ENCODE assay signal across 11 cellular contexts in genomic region chr22:24147666-24148065, GRCh38. TPM values are rescaled to one million over a fixed set of nuclear protein-coding genes. Genes with fewer than 3 reads are reported as not detected.
DNase-seq lines count a peak whose midpoint lies in the region; ATAC-seq and TF ChIP-seq lines count a peak whose summit lies in the region.
"Had no signal": no experiment of that assay in that cellular context is flagged by ENCODE, and none has a peak within 500 bp of the region (broad histone marks: within the 10 kb centered on the region; RNA-seq: fewer than 3 reads in every experiment).

No MANE protein-coding gene starts in this region.

- peak overlapping the region; percentile 86 for H3K27ac Mint-ChIP-seq in activated CD8-positive, alpha-beta T cell treated with anti-CD3 and anti-CD28 coated beads, Interleukin-2, amount 10 ng/mL, durations not matched to agents 7 days and 5 days
- H3K27ac Mint-ChIP-seq in activated CD8-positive, alpha-beta T cell treated with anti-CD3 and anti-CD28 coated beads for 36 hours: no peak overlapping the region
- peak overlapping the region; percentile 63 for H3K27ac Mint-ChIP-seq in activated naive CD8-positive, alpha-beta T cell treated with anti-CD3 and anti-CD28 coated beads, Interleukin-2, amount 10 ng/mL, durations not matched to agents 7 days and 5 days
- peak overlapping the region; percentile 56 for H3K27ac Mint-ChIP-seq in memory B cell

- no peaks in the 10 kb centered on the region for H3K9me3 ChIP-seq in thymus (ENCODE audit: control insufficient read depth)

- no peaks in the 10 kb centered on the region for H3K9me3 Mint-ChIP-seq in activated CD8-positive, alpha-beta T cell treated with anti-CD3 and anti-CD28 coated beads, Interleukin-2, amount 10 ng/mL, durations not matched to agents 7 days and 5 days (ENCODE audit: insufficient read depth)
- no peaks in the 10 kb centered on the region for H3K9me3 Mint-ChIP-seq in activated CD8-positive, alpha-beta T cell treated with anti-CD3 and anti-CD28 coated beads for 36 hours
- no peaks in the 10 kb centered on the region for H3K9me3 Mint-ChIP-seq in activated naive CD8-positive, alpha-beta T cell treated with anti-CD3 and anti-CD28 coated beads, Interleukin-2, amount 10 ng/mL, durations not matched to agents 7 days and 5 days
- no peaks in the 10 kb centered on the region for H3K9me3 Mint-ChIP-seq in memory B cell

- intact Hi-C loops in activated CD8-positive, alpha-beta T cell treated with anti-CD3 and anti-CD28 coated beads for 36 hours (cut with micrococcal nuclease): no loop called here

- 15% methylated on average over 3 of the region's 3 CpGs for WGBS in thymus

- no peaks in the 10 kb centered on the region for H3K27me3 Mint-ChIP-seq in activated CD8-positive, alpha-beta T cell treated with anti-CD3 and anti-CD28 coated beads, Interleukin-2, amount 10 ng/mL, durations not matched to agents 7 days and 5 days (ENCODE audit: low read depth)
- H3K27me3 Mint-ChIP-seq in activated CD8-positive, alpha-beta T cell treated with anti-CD3 and anti-CD28 coated beads for 36 hours: no peaks in the 10 kb centered on the region
- no peaks in the 10 kb centered on the region for H3K27me3 Mint-ChIP-seq in activated naive CD8-positive, alpha-beta T cell treated with anti-CD3 and anti-CD28 coated beads, Interleukin-2, amount 10 ng/mL, durations not matched to agents 7 days and 5 days
- H3K27me3 Mint-ChIP-seq in memory B cell: no peaks in the 10 kb centered on the region

- H3K4me3 Mint-ChIP-seq in activated CD8-positive, alpha-beta T cell treated with anti-CD3 and anti-CD28 coated beads, Interleukin-2, amount 10 ng/mL, durations not matched to agents 7 days and 5 days: no peak overlapping the region
- H3K4me3 Mint-ChIP-seq in activated CD8-positive, alpha-beta T cell treated with anti-CD3 and anti-CD28 coated beads for 36 hours: no peak overlapping the region
- H3K4me3 Mint-ChIP-seq in activated naive CD8-positive, alpha-beta T cell treated with anti-CD3 and anti-CD28 coated beads, Interleukin-2, amount 10 ng/mL, durations not matched to agents 7 days and 5 days: peak overlapping the region; percentile 12
- H3K4me3 Mint-ChIP-seq in memory B cell: no peak overlapping the region

- H3K4me1 Mint-ChIP-seq in activated CD8-positive, alpha-beta T cell treated with anti-CD3 and anti-CD28 coated beads, Interleukin-2, amount 10 ng/mL, durations not matched to agents 7 days and 5 days (ENCODE audit: low read depth): peaks cover 75% of the 10 kb centered on the region
- peaks cover 82% of the 10 kb centered on the region for H3K4me1 Mint-ChIP-seq in activated CD8-positive, alpha-beta T cell treated with anti-CD3 and anti-CD28 coated beads for 36 hours (ENCODE audit: low read depth)
- peaks cover 48% of the 10 kb centered on the region for H3K4me1 Mint-ChIP-seq in activated naive CD8-positive, alpha-beta T cell treated with anti-CD3 and anti-CD28 coated beads, Interleukin-2, amount 10 ng/mL, durations not matched to agents 7 days and 5 days
- peaks cover 25% of the 10 kb centered on the region for H3K4me1 Mint-ChIP-seq in memory B cell

- no peak for TF ChIP-seq CTCF in activated CD8-positive, alpha-beta T cell treated with anti-CD3 and anti-CD28 coated beads for 36 hours (IDR thresholded peaks at IDR 0.05)

- no peak overlapping the region for H3K4me3 ChIP-seq in thymus (ENCODE audit: low read length)
- H3K4me3 ChIP-seq: GM12878 had no signal

- no peaks in the 10 kb centered on the region for H3K27me3 ChIP-seq in thymus (ENCODE audit: control insufficient read depth, insufficient read depth)

- H3K36me3 ChIP-seq in thymus (ENCODE audit: control insufficient read depth, insufficient read depth): peaks cover 3% of the 10 kb centered on the region

- H3K27ac ChIP-seq in thymus (ENCODE audit: low read depth): peak overlapping the region; percentile 86

- CTCF ChIA-PET in activated CD8-positive, alpha-beta T cell treated with anti-CD3 and anti-CD28 coated beads, Interleukin-2, amount 10 ng/mL, durations not matched to agents 7 days and 5 days (lab: Charles Lee): interaction anchor here (3.0 to 6.2 kb wide), 2 partner anchors 9 to 15 kb away, joined by 7 to 73 read pairs; no protein-coding TSS in a partner anchor
- CTCF ChIA-PET in activated CD8-positive, alpha-beta T cell treated with anti-CD3 and anti-CD28 coated beads for 36 hours (lab: Charles Lee): no interaction called here

- DNase-seq in activated CD8-positive, alpha-beta T cell treated with anti-CD3 and anti-CD28 coated beads, Interleukin-2, amount 10 ng/mL, durations not matched to agents 7 days and 5 days: no peak
- DNase-seq in activated CD8-positive, alpha-beta T cell treated with anti-CD3 and anti-CD28 coated beads for 36 hours: no peak
- DNase-seq in activated naive CD8-positive, alpha-beta T cell treated with anti-CD3 and anti-CD28 coated beads, Interleukin-2, amount 10 ng/mL, durations not matched to agents 7 days and 5 days: no peak
- DNase-seq in memory B cell (ENCODE audit: low spot score in 2 of 2) (no peak), iPS-NIHi7 (ENCODE audit: extremely low spot score) (no peak), activated gamma-delta T cell (lab: John Stamatoyannopoulos, UW) (no peak)
- DNase-seq: NCI-H1092; stimulated activated CD4-positive, alpha-beta T cell treated with anti-CD3 and anti-CD28 coated beads, Interleukin-15, amount 100 ng/mL, for 24 hours had no signal

- ATAC-seq in activated CD8-positive, alpha-beta T cell treated with anti-CD3 and anti-CD28 coated beads, Interleukin-2, amount 10 ng/mL, durations not matched to agents 7 days and 5 days: no peak
- ATAC-seq in activated CD8-positive, alpha-beta T cell treated with anti-CD3 and anti-CD28 coated beads for 36 hours: no peak
- ATAC-seq in activated naive CD8-positive, alpha-beta T cell treated with anti-CD3 and anti-CD28 coated beads, Interleukin-2, amount 10 ng/mL, durations not matched to agents 7 days and 5 days (ENCODE audit: low read depth): no peak
- ATAC-seq in memory B cell (ENCODE audit: low read depth) (no peak), GM21528 (IDR thresholded peaks at IDR 0.05; ENCODE audit: low FRiP score, unreplicated experiment) (no peak)
- ATAC-seq: GM12878 had no signal

- POLR2A ChIA-PET in activated CD8-positive, alpha-beta T cell treated with anti-CD3 and anti-CD28 coated beads, Interleukin-2, amount 10 ng/mL, durations not matched to agents 7 days and 5 days (lab: Charles Lee): interaction anchor here (3.9 kb wide), 1 partner anchor 8 kb away, joined by 30 read pairs; no protein-coding TSS in a partner anchor
- POLR2A ChIA-PET in activated CD8-positive, alpha-beta T cell treated with anti-CD3 and anti-CD28 coated beads for 36 hours (lab: Charles Lee): interaction anchor here (0.9 to 1.1 kb wide), 2 partner anchors 7 to 10 kb away, joined by 4 read pairs; no protein-coding TSS in a partner anchor
- POLR2A ChIA-PET in activated naive CD8-positive, alpha-beta T cell treated with anti-CD3 and anti-CD28 coated beads, Interleukin-2, amount 10 ng/mL, durations not matched to agents 7 days and 5 days (lab: Charles Lee): interaction anchor here (0.9 to 10.3 kb wide), 2 partner anchors 9 to 133 kb away, joined by 3 to 110 read pairs; no protein-coding TSS in a partner anchor

- H3K36me3 Mint-ChIP-seq in activated CD8-positive, alpha-beta T cell treated with anti-CD3 and anti-CD28 coated beads, Interleukin-2, amount 10 ng/mL, durations not matched to agents 7 days and 5 days (ENCODE audit: low read depth): peaks cover 20% of the 10 kb centered on the region
- H3K36me3 Mint-ChIP-seq in activated CD8-positive, alpha-beta T cell treated with anti-CD3 and anti-CD28 coated beads for 36 hours (ENCODE audit: low read depth): peaks cover 13% of the 10 kb centered on the region
- H3K36me3 Mint-ChIP-seq in activated naive CD8-positive, alpha-beta T cell treated with anti-CD3 and anti-CD28 coated beads, Interleukin-2, amount 10 ng/mL, durations not matched to agents 7 days and 5 days: peaks cover 12% of the 10 kb centered on the region
- H3K36me3 Mint-ChIP-seq in memory B cell: no peaks in the 10 kb centered on the region

- H3K4me1 ChIP-seq in thymus (ENCODE audit: control insufficient read depth, insufficient read depth, low read length): peaks cover 41% of the 10 kb centered on the region

RNA-seq across cellular contexts. Expression of gene SUSD2, which starts 33.6 kb away (rescaled TPM):
- total RNA-seq in activated CD8-positive, alpha-beta T cell treated with anti-CD3 and anti-CD28 coated beads, Interleukin-2, amount 10 ng/mL, durations not matched to agents 7 days and 5 days: 1 to 10 TPM; 1.3 to 1.9 TPM
- under 1 TPM; 0.65 to 0.95 TPM for total RNA-seq in activated CD8-positive, alpha-beta T cell treated with anti-CD3 and anti-CD28 coated beads for 36 hours
- total RNA-seq in activated naive CD8-positive, alpha-beta T cell treated with anti-CD3 and anti-CD28 coated beads, Interleukin-2, amount 10 ng/mL, durations not matched to agents 7 days and 5 days: 1 to 10 TPM in 1 of 2 experiments, under 1 TPM in 1; 0.94 to 1.2 TPM
- polyA plus RNA-seq in thymus: 4.1 TPM
